ENCODE assay signal across 11 cellular contexts in genomic region chr5:179612577-179613459, GRCh38. TPM values are rescaled to one million over a fixed set of nuclear protein-coding genes. Genes with fewer than 3 reads are reported as not detected.
DNase-seq lines count a peak whose midpoint lies in the region; ATAC-seq and TF ChIP-seq lines count a peak whose summit lies in the region.
"Had no signal": no experiment of that assay in that cellular context is flagged by ENCODE, and none has a peak within 500 bp of the region (broad histone marks: within the 10 kb centered on the region; RNA-seq: fewer than 3 reads in every experiment).

No MANE protein-coding gene starts in this region.

- H3K9me3 Mint-ChIP-seq in activated naive CD4-positive, alpha-beta T cell treated with anti-CD3 and anti-CD28 coated beads, Interleukin-2, amount 10 ng/mL, durations not matched to agents 7 days and 5 days, result no peaks in the 10 kb centered on the region
- H3K9me3 Mint-ChIP-seq in endodermal cell, result no peaks in the 10 kb centered on the region

- peaks cover 79% of the 10 kb centered on the region for H3K36me3 Mint-ChIP-seq in activated naive CD4-positive, alpha-beta T cell treated with anti-CD3 and anti-CD28 coated beads, Interleukin-2, amount 10 ng/mL, durations not matched to agents 7 days and 5 days
- peaks cover 79% of the 10 kb centered on the region for H3K36me3 Mint-ChIP-seq in endodermal cell (ENCODE audit: low read depth)

- CTCF ChIA-PET in activated naive CD4-positive, alpha-beta T cell treated with anti-CD3 and anti-CD28 coated beads, Interleukin-2, amount 10 ng/mL, durations not matched to agents 7 days and 5 days (lab: Charles Lee), result interaction anchor here (2.1 kb wide), 1 partner anchor 10 kb away, joined by 5 read pairs; no protein-coding TSS in a partner anchor
- CTCF ChIA-PET in RWPE1 (lab: Yijun Ruan, JAX), result interaction anchor here (0.6 kb wide), 1 partner anchor 1355 kb away, joined by 3 read pairs; no protein-coding TSS in a partner anchor

- H3K27me3 ChIP-seq in endodermal cell (ENCODE audit: control insufficient read depth, insufficient read depth, low read length, poor library complexity, severe bottlenecking) (no peaks in the 10 kb centered on the region), testis (no peaks in the 10 kb centered on the region)
- H3K27me3 ChIP-seq: BE2C, ovary had no signal

- peaks cover 81% of the 10 kb centered on the region for H3K4me1 Mint-ChIP-seq in activated naive CD4-positive, alpha-beta T cell treated with anti-CD3 and anti-CD28 coated beads, Interleukin-2, amount 10 ng/mL, durations not matched to agents 7 days and 5 days
- peaks cover 9% of the 10 kb centered on the region for H3K4me1 Mint-ChIP-seq in endodermal cell

- H3K4me3 ChIP-seq in endodermal cell (ENCODE audit: low read length) (no peak overlapping the region), testis (no peak overlapping the region)
- H3K4me3 ChIP-seq: ovary had no signal

- H3K9me3 ChIP-seq in endodermal cell (ENCODE audit: control insufficient read depth, low read length) (no peaks in the 10 kb centered on the region), testis (no peaks in the 10 kb centered on the region)
- H3K9me3 ChIP-seq: BE2C, ovary had no signal

- no peak for TF ChIP-seq POLR2A in testis (IDR thresholded peaks at IDR 0.05)

- 93 to 97% methylated on average over 19 to 21 of the region's 21 CpGs for WGBS in endodermal cell (ENCODE audit: insufficient coverage in 1 of 2, insufficient read length in 1 of 2), 2 experiments
- WGBS in testis, 2 donors, result 76 to 84% methylated on average over 21 of the region's 21 CpGs

- intact Hi-C loops in testis (cut with DNase I; ENCODE audit: low total_unique reads), result no loop called here

- TF ChIP-seq CTCF in RWPE1 (conservative IDR thresholded peaks at IDR 0.05; ENCODE audit: low read depth) (no peak), endodermal cell (conservative IDR thresholded peaks at IDR 0.05) (no peak), testis (IDR thresholded peaks at IDR 0.05) (no peak)

- POLR2A ChIA-PET in RWPE1 (lab: Yijun Ruan, JAX; ENCODE audit: low non-redundant PET), result interaction anchor here (1.1 kb wide), 1 partner anchor 10 kb away, joined by 3 read pairs; the partner anchor contains the start of gene HNRNPH1

- H3K4me1 ChIP-seq in endodermal cell (ENCODE audit: control insufficient read depth, insufficient read depth, low read length) (peaks cover 2% of the 10 kb centered on the region), testis (peaks cover 3% of the 10 kb centered on the region)
- H3K4me1 ChIP-seq: BE2C had no signal

- H3K9ac ChIP-seq in endodermal cell (ENCODE audit: extremely low read depth, low read length, poor library complexity, severe bottlenecking), result no peak overlapping the region

- no peak for ATAC-seq in HG03520 (IDR thresholded peaks at IDR 0.05; ENCODE audit: unreplicated experiment)

- no peaks in the 10 kb centered on the region for H3K27me3 Mint-ChIP-seq in activated naive CD4-positive, alpha-beta T cell treated with anti-CD3 and anti-CD28 coated beads, Interleukin-2, amount 10 ng/mL, durations not matched to agents 7 days and 5 days
- no peaks in the 10 kb centered on the region for H3K27me3 Mint-ChIP-seq in endodermal cell (ENCODE audit: insufficient read depth)

- H3K27ac ChIP-seq in RWPE1, result peak overlapping the region; percentile 61
- peak overlapping the region; percentile 11 for H3K27ac ChIP-seq in endodermal cell (ENCODE audit: low read depth, low read length)
- peak overlapping the region in 1 of 2 donors; percentile 12 for H3K27ac ChIP-seq in testis
- H3K27ac ChIP-seq: ovary had no signal

- peaks cover 81% of the 10 kb centered on the region for H3K36me3 ChIP-seq in endodermal cell (ENCODE audit: control insufficient read depth, insufficient read depth, low read length)
- H3K36me3 ChIP-seq in testis (ENCODE audit: low read depth, missing control alignments), result no peaks in the 10 kb centered on the region
- H3K36me3 ChIP-seq: ovary had no signal

- no peak overlapping the region for H3K4me3 Mint-ChIP-seq in activated naive CD4-positive, alpha-beta T cell treated with anti-CD3 and anti-CD28 coated beads, Interleukin-2, amount 10 ng/mL, durations not matched to agents 7 days and 5 days
- H3K4me3 Mint-ChIP-seq in endodermal cell, result no peak overlapping the region

- H3K27ac Mint-ChIP-seq in activated naive CD4-positive, alpha-beta T cell treated with anti-CD3 and anti-CD28 coated beads, Interleukin-2, amount 10 ng/mL, durations not matched to agents 7 days and 5 days, result peak overlapping the region; percentile 67
- H3K27ac Mint-ChIP-seq in endodermal cell, result peak overlapping the region; percentile 57

- DNase-seq in activated naive CD4-positive, alpha-beta T cell treated with anti-CD3 and anti-CD28 coated beads, Interleukin-2, amount 10 ng/mL, durations not matched to agents 7 days and 5 days, result no peak
- DNase-seq in activated naive CD4-positive, alpha-beta T cell treated with Interleukin-2 at 50 U/mL for 16 hours, result no peak
- DNase-seq in RWPE1 (ENCODE audit: low spot score), result no peak
- DNase-seq in endodermal cell, result peak; percentile 63
- peak; percentile 14 for DNase-seq in testis
- DNase-seq in ecto neural progenitor cell (ENCODE audit: low spot score), result no peak
- no peak for DNase-seq in NCI-H526 treated with DMSO at 0.1 percent for 48 hours (lab: John Stamatoyannopoulos, UW)
- DNase-seq: activated CD4-positive, CD25-positive, alpha-beta regulatory T cell; BE2C had no signal

RNA-seq across cellular contexts. Expression of gene HNRNPH1, which starts 10.7 kb away (rescaled TPM):
- total RNA-seq in endodermal cell (100 to 1,000 TPM; 801 to 885 TPM), testis (100 to 1,000 TPM; 626 to 636 TPM)
- 714 TPM for polyA plus RNA-seq in endodermal cell (2013, experiment 1 of 2)
- 560 TPM for polyA plus RNA-seq in endodermal cell (2013, experiment 2 of 2)
- polyA plus RNA-seq in testis (ENCODE audit: insufficient read depth, low read depth, low replicate concordance), result 395 TPM

Comparison
In these comparisons a context has a peak if more than half of its experiments do, and no peak if none do; other contexts are left out.
1. DNase-seq: peak in endodermal cell (single experiment) and testis (single experiment); none in activated naive CD4-positive, alpha-beta T cell treated with anti-CD3 and anti-CD28 coated beads, Interleukin-2, amount 10 ng/mL, durations not matched to agents 7 days and 5 days (single experiment), activated naive CD4-positive, alpha-beta T cell treated with Interleukin-2 at 50 U/mL for 16 hours (single experiment), RWPE1 (single experiment), ecto neural progenitor cell (single experiment) and NCI-H526 treated with DMSO at 0.1 percent for 48 hours (single experiment).